ENCODE assay signal across 15 cellular contexts in the genomic region with DNA sequence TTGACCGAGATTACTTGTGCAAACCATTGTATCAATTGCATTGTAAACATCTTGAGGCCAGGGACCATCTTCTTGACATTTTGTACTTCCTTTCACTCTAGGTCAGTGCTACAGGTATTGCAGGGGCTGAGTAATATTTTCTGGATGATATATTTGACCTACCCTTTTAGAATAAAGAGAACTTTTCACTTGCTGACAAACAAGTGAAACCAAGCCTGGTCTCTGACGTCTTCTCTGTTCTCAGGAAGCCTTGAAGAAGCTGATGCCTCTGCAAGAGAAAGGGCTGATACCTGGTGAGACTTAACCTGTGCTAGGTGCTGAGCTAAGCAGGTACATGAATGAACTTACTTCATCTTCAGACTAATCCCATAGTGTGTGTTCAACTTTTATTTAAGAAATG.
DNase-seq lines count a peak whose midpoint lies in the region; ATAC-seq and TF ChIP-seq lines count a peak whose summit lies in the region.
"Had no signal": no experiment of that assay in that cellular context is flagged by ENCODE, and none has a peak within 500 bp of the region (broad histone marks: within the 10 kb centered on the region; RNA-seq: fewer than 3 reads in every experiment).

No MANE protein-coding gene starts in this region.

- H3K27me3 Mint-ChIP-seq in activated T-helper 2 cell treated with anti-CD3 and anti-CD28 coated beads, Interferon-gamma antibody, Interleukin-2, Interleukin-4, amounts not matched to agents 10 μg/mL and 5 μg/mL and 100 μg/mL, durations not matched to agents 14 hours and 24 hours and 36 hours (ENCODE audit: low read depth), result no peaks in the 10 kb centered on the region
- H3K27me3 Mint-ChIP-seq: IgD-negative memory B cell had no signal

- peak overlapping the region in 1 of 2 donors; percentile 57 for H3K27ac Mint-ChIP-seq in activated naive CD4-positive, alpha-beta T cell treated with anti-CD3 and anti-CD28 coated beads, Interleukin-2, amount 50 U/mL, for 72 hours
- peak overlapping the region; percentile 53 for H3K27ac Mint-ChIP-seq in activated T-helper 2 cell treated with anti-CD3 and anti-CD28 coated beads, Interferon-gamma antibody, Interleukin-2, Interleukin-4, amounts not matched to agents 10 μg/mL and 5 μg/mL and 100 μg/mL, durations not matched to agents 14 hours and 24 hours and 36 hours
- H3K27ac Mint-ChIP-seq: IgD-negative memory B cell had no signal

- no peak for TF ChIP-seq CTCF in thyroid gland (IDR thresholded peaks at IDR 0.05)

- peaks cover 10 to 37% of the 10 kb centered on the region in 2 donors for H3K4me1 ChIP-seq in thyroid gland

- H3K4me1 Mint-ChIP-seq in activated T-helper 2 cell treated with anti-CD3 and anti-CD28 coated beads, Interferon-gamma antibody, Interleukin-2, Interleukin-4, amounts not matched to agents 10 μg/mL and 5 μg/mL and 100 μg/mL, durations not matched to agents 14 hours and 24 hours and 36 hours (ENCODE audit: low read depth), result peaks cover 62% of the 10 kb centered on the region
- H3K4me1 Mint-ChIP-seq: IgD-negative memory B cell had no signal

- no peak for TF ChIP-seq POLR2A in thyroid gland (IDR thresholded peaks at IDR 0.05)

- no peaks in the 10 kb centered on the region for H3K36me3 ChIP-seq in thyroid gland

- H3K27ac ChIP-seq in thyroid gland, result peak overlapping the region in 2 of 3 donors; percentile 61 to 83
- H3K27ac ChIP-seq: 22Rv1, GM23248 had no signal

- peaks cover 0 to 6% of the 10 kb centered on the region in 2 donors for H3K36me3 Mint-ChIP-seq in activated naive CD4-positive, alpha-beta T cell treated with anti-CD3 and anti-CD28 coated beads, Interleukin-2, amount 50 U/mL, for 72 hours
- peaks cover 4% of the 10 kb centered on the region for H3K36me3 Mint-ChIP-seq in activated T-helper 2 cell treated with anti-CD3 and anti-CD28 coated beads, Interferon-gamma antibody, Interleukin-2, Interleukin-4, amounts not matched to agents 10 μg/mL and 5 μg/mL and 100 μg/mL, durations not matched to agents 14 hours and 24 hours and 36 hours (ENCODE audit: low read depth)

- ATAC-seq in activated naive CD4-positive, alpha-beta T cell treated with anti-CD3 and anti-CD28 coated beads, Interleukin-2, amount 50 U/mL, for 72 hours, result peak; percentile 57 to 65
- no peak for ATAC-seq in HG02642 (IDR thresholded peaks at IDR 0.05; ENCODE audit: poor library complexity, unreplicated experiment)
- ATAC-seq: GM12878 had no signal

- H3K9me3 ChIP-seq in thyroid gland, result no peaks in the 10 kb centered on the region

- intact Hi-C loops in activated T-helper 2 cell treated with anti-CD3 and anti-CD28 coated beads, Interferon-gamma antibody, Interleukin-2, Interleukin-4, amounts not matched to agents 10 μg/mL and 5 μg/mL and 100 μg/mL, durations not matched to agents 14 hours and 24 hours and 36 hours (cut with micrococcal nuclease), result loop anchor here (10.0 kb wide), 1 partner anchor 1126 kb away; no protein-coding TSS in a partner anchor
- intact Hi-C loops in thyroid gland (cut with DNase I), result no loop called here

- DNase-seq in NCI-H2029 (lab: John Stamatoyannopoulos, UW) (peak; percentile 13), NCI-H2029 treated with DMSO at 0.1 percent for 48 hours (lab: John Stamatoyannopoulos, UW) (no peak), thyroid gland (no peak), DMS114 treated with DMSO at 0.1 percent for 48 hours (lab: John Stamatoyannopoulos, UW; ENCODE audit: unreplicated experiment) (no peak)
- no peak for DNase-seq in activated naive CD4-positive, alpha-beta T cell treated with anti-CD3 and anti-CD28 coated beads, Interleukin-2, amount 50 U/mL, for 72 hours (ENCODE audit: low spot score in 2 of 2)
- no peak for DNase-seq in activated naive CD4-positive, alpha-beta T cell treated with Interleukin-2 at 50 U/mL for 16 hours
- DNase-seq in activated T-helper 2 cell treated with anti-CD3 and anti-CD28 coated beads, Interferon-gamma antibody, Interleukin-2, Interleukin-4, amounts not matched to agents 10 μg/mL and 5 μg/mL and 100 μg/mL, durations not matched to agents 14 hours and 24 hours and 36 hours (ENCODE audit: low spot score), result no peak
- DNase-seq: GM23248, NCI-H1930, NCI-H524 treated with DMSO at 0.1 percent for 48 hours, RPMI8226 had no signal

- H3K4me3 ChIP-seq in thyroid gland (replicated peaks in 1 of 3), result no peak overlapping the region
- H3K4me3 ChIP-seq: GM12878, GM23248 had no signal

- no peaks in the 10 kb centered on the region for H3K27me3 ChIP-seq in thyroid gland

- WGBS in thyroid gland, 2 donors, result 59 to 76% methylated on average over 2 of the region's 2 CpGs

- H3K9me3 Mint-ChIP-seq in activated naive CD4-positive, alpha-beta T cell treated with anti-CD3 and anti-CD28 coated beads, Interleukin-2, amount 50 U/mL, for 72 hours, result no peaks in the 10 kb centered on the region
- no peaks in the 10 kb centered on the region for H3K9me3 Mint-ChIP-seq in activated T-helper 2 cell treated with anti-CD3 and anti-CD28 coated beads, Interferon-gamma antibody, Interleukin-2, Interleukin-4, amounts not matched to agents 10 μg/mL and 5 μg/mL and 100 μg/mL, durations not matched to agents 14 hours and 24 hours and 36 hours
- H3K9me3 Mint-ChIP-seq: IgD-negative memory B cell had no signal

- no peak overlapping the region for H3K4me3 Mint-ChIP-seq in activated T-helper 2 cell treated with anti-CD3 and anti-CD28 coated beads, Interferon-gamma antibody, Interleukin-2, Interleukin-4, amounts not matched to agents 10 μg/mL and 5 μg/mL and 100 μg/mL, durations not matched to agents 14 hours and 24 hours and 36 hours (ENCODE audit: low read depth)
- H3K4me3 Mint-ChIP-seq: IgD-negative memory B cell had no signal
